Comparison of ENCODE assay signal across 14 cellular contexts in genomic region chr10:86664370-86665217, GRCh38. TPM values are rescaled to one million over a fixed set of nuclear protein-coding genes. Genes with fewer than 3 reads are reported as not detected.
DNase-seq lines count a peak whose midpoint lies in the region; ATAC-seq and TF ChIP-seq lines count a peak whose summit lies in the region.
"Had no signal": no experiment of that assay in that cellular context is flagged by ENCODE, and none has a peak within 500 bp of the region (broad histone marks: within the 10 kb centered on the region; RNA-seq: fewer than 3 reads in every experiment).

No MANE protein-coding gene starts in this region.

- H3K4me2 ChIP-seq in SK-N-SH: no peak overlapping the region

- 82% methylated on average over 9 of the region's 13 CpGs for WGBS in SK-N-SH (ENCODE audit: low lambda C conversion rate)
- 44% methylated on average over 8 of the region's 13 CpGs for WGBS in esophagus muscularis mucosa
- WGBS in transverse colon (ENCODE audit: low coverage in 1 of 2), 2 donors: 72 to 76% methylated on average over 4 to 13 of the region's 13 CpGs

- CTCF ChIA-PET in SK-N-SH (lab: Yijun Ruan, JAX): interaction anchor here (0.8 to 2.8 kb wide), 8 partner anchors 8 to 22 kb away, joined by 3 to 11 read pairs (median 4); no protein-coding TSS in a partner anchor

- H3K9me3 ChIP-seq in SK-N-SH (no peaks in the 10 kb centered on the region), esophagus muscularis mucosa (no peaks in the 10 kb centered on the region), transverse colon (no peaks in the 10 kb centered on the region)

- in situ Hi-C loops in transverse colon (cut with MboI; ENCODE audit: low pct_ligation_motif_present in 1 of 4, low pct_unique_long_range_greater_than_20kb in 1 of 4, low sequenced_read_pairs in 3 of 4): no loop called here

- intact Hi-C loops in esophagus muscularis mucosa (cut with DNase I): no loop called here
- intact Hi-C loops in transverse colon (cut with DNase I; ENCODE audit: low total_unique reads): no loop called here

- TF ChIP-seq RAD21 in SK-N-SH (IDR thresholded peaks at IDR 0.05; ENCODE audit: low read length): no peak

- no peaks in the 10 kb centered on the region for H3K79me2 ChIP-seq in SK-N-SH (ENCODE audit: insufficient read depth)
- H3K79me2 ChIP-seq: parathyroid adenoma had no signal

- H3K9ac ChIP-seq in SK-N-SH: no peak overlapping the region
- H3K9ac ChIP-seq: parathyroid adenoma had no signal

- H3K27ac ChIP-seq in SK-N-SH (ENCODE audit: low read depth in 2 of 2, low read length in 1 of 2): no peak overlapping the region
- peak overlapping the region; percentile 86 to 94 (median 92) for H3K27ac ChIP-seq in esophagus muscularis mucosa (replicated peaks in 1 of 4)
- H3K27ac ChIP-seq in transverse colon: peak overlapping the region in 1 of 4 donors; percentile 1
- H3K27ac ChIP-seq: HL-60, parathyroid adenoma, RWPE1 had no signal

- TF ChIP-seq EP300 in SK-N-SH (IDR thresholded peaks at IDR 0.05; ENCODE audit: borderline replicate concordance in 1 of 2, low read depth in 1 of 2, low read length in 1 of 2) (no peak), esophagus muscularis mucosa (IDR thresholded peaks at IDR 0.05) (no peak), transverse colon (IDR thresholded peaks at IDR 0.05; ENCODE audit: low read depth) (peak; percentile 15)

- H4K20me1 ChIP-seq in SK-N-SH (ENCODE audit: insufficient read depth): no peaks in the 10 kb centered on the region

- TF ChIP-seq CTCF in SK-N-SH (IDR thresholded peaks at IDR 0.05) (no peak), esophagus muscularis mucosa (IDR thresholded peaks at IDR 0.05) (no peak), transverse colon (IDR thresholded peaks at IDR 0.05) (no peak)

- no peaks in the 10 kb centered on the region for H3K36me3 ChIP-seq in SK-N-SH (replicated peaks in 1 of 2; ENCODE audit: control insufficient read depth in 1 of 2, insufficient read depth in 2 of 2, low read length in 1 of 2)
- H3K36me3 ChIP-seq in esophagus muscularis mucosa: peaks cover 0 to 11% (median 0%) of the 10 kb centered on the region in 4 donors
- H3K36me3 ChIP-seq in transverse colon: no peaks in the 10 kb centered on the region

- no peak for ATAC-seq in SK-N-SH treated with all-trans-retinoic acid at 6 μM for 48 hours
- ATAC-seq in HG03095 (IDR thresholded peaks at IDR 0.05; ENCODE audit: unreplicated experiment): no peak

- H3K27me3 ChIP-seq in SK-N-SH (ENCODE audit: insufficient read depth) (no peaks in the 10 kb centered on the region), esophagus muscularis mucosa (no peaks in the 10 kb centered on the region), transverse colon (no peaks in the 10 kb centered on the region)

- POLR2A ChIA-PET in SK-N-SH (lab: Yijun Ruan, JAX): no interaction called here

- H2AFZ ChIP-seq in SK-N-SH (ENCODE audit: low read depth): no peak overlapping the region
- H2AFZ ChIP-seq: parathyroid adenoma had no signal

- DNase-seq in SK-N-SH (peak; percentile 55), esophagus muscularis mucosa (ENCODE audit: extremely low spot score) (no peak), myocyte (ENCODE audit: low read depth) (peak; percentile 68), transverse colon (no peak), NCI-H1417 (lab: John Stamatoyannopoulos, UW) (no peak)
- no peak for DNase-seq in stimulated activated CD4-positive, alpha-beta T cell treated with anti-CD3 and anti-CD28 coated beads, Interleukin-2, amount 100 ng/mL, for 24 hours
- DNase-seq: activated B cell treated with CpG ODN at 0.5 μM for 24 hours; NCI-H187; stimulated activated CD4-positive, alpha-beta T cell treated with anti-CD3 and anti-CD28 coated beads, Interleukin-15, amount 100 ng/mL, for 24 hours had no signal

- H3K9me2 ChIP-seq in SK-N-SH: no peaks in the 10 kb centered on the region

- H3K4me3 ChIP-seq in SK-N-SH (ENCODE audit: low read depth in 2 of 2, low read length in 1 of 2) (no peak overlapping the region), esophagus muscularis mucosa (no peak overlapping the region), transverse colon (no peak overlapping the region)

- no peaks in the 10 kb centered on the region for H3F3A ChIP-seq in SK-N-SH (replicated peaks; ENCODE audit: insufficient read depth)

- peaks cover 13 to 58% of the 10 kb centered on the region in 2 experiments; a peak in 3 of 4 replicates for H3K4me1 ChIP-seq in SK-N-SH (ENCODE audit: control insufficient read depth in 1 of 2, insufficient read depth in 2 of 2, low read depth in 1 of 2, low read length in 1 of 2)
- H3K4me1 ChIP-seq in esophagus muscularis mucosa: peaks cover 64 to 69% (median 66%) of the 10 kb centered on the region in 4 donors
- H3K4me1 ChIP-seq in transverse colon: peaks cover 0 to 6% (median 0%) of the 10 kb centered on the region in 4 donors

- TF ChIP-seq POLR2A in esophagus muscularis mucosa (IDR thresholded peaks at IDR 0.05; ENCODE audit: low read depth) (no peak), transverse colon (IDR thresholded peaks at IDR 0.05) (no peak)

TF ChIP-seq in SK-N-SH, 30 proteins besides CTCF, POLR2A, EP300 and RAD21 (continues in another document):
- TF ChIP-seq MXI1 (IDR thresholded peaks at IDR 0.05; ENCODE audit: low read depth, low read length) (no peak), YY1 (IDR thresholded peaks at IDR 0.05; ENCODE audit: low read depth) (no peak), NRF1 (IDR thresholded peaks at IDR 0.05; ENCODE audit: low read depth, low read length) (no peak), REST (IDR thresholded peaks at IDR 0.05; ENCODE audit: low read depth, low read length) (no peak)

TF ChIP-seq in SK-N-SH treated with all-trans-retinoic acid at 6 μM for 48 hours, 23 proteins besides CTCF, POLR2A, EP300 and RAD21:
- TF ChIP-seq SNAI2 (CRISPR knock-in tag; IDR thresholded peaks at IDR 0.05): no peak
- TF ChIP-seq POU6F1 (CRISPR knock-in tag; IDR thresholded peaks at IDR 0.05; ENCODE audit: borderline replicate concordance, low read depth): no peak
- TF ChIP-seq ZFP3 (CRISPR knock-in tag; IDR thresholded peaks at IDR 0.05): no peak
- TF ChIP-seq PPARA (CRISPR knock-in tag; IDR thresholded peaks at IDR 0.05; ENCODE audit: borderline replicate concordance): no peak

RNA-seq across cellular contexts. Expression of gene LDB3, which starts 3.7 kb away (rescaled TPM):
- 0.48 and 0.73 TPM in 2 replicates for polyA plus RNA-seq in SK-N-SH (2012; rRNA removed)
- 0.26 and 0.38 TPM in 2 replicates for polyA plus RNA-seq in SK-N-SH (2012; cell fraction: cytosol; rRNA removed)
- polyA plus RNA-seq in SK-N-SH (2012; cell fraction: nucleus; rRNA removed): 1.3 and 1.7 TPM in 2 replicates
- total RNA-seq in esophagus muscularis mucosa: 10 to 100 TPM; 12.6 to 42.3 (median 21.6) TPM
- 107 and 137 TPM in 2 replicates for total RNA-seq in myocyte
- 62.2 TPM for polyA plus RNA-seq in myocyte (2012)
- 10 to 100 TPM in 1 of 4 donors, 1 to 10 TPM in 3; 2.2 to 32.5 (median 2.9) TPM for total RNA-seq in transverse colon
- total RNA-seq: activated B cell treated with CpG ODN at 0.5 μM for 24 hours had no signal

RNA-seq across cellular contexts. Expression of gene OPN4, which starts 10.2 kb away (rescaled TPM):
- polyA plus RNA-seq in SK-N-SH (2012; rRNA removed): 0.03 TPM in 1 of 2 replicates, not detected in the other
- not detected in 2 replicates for polyA plus RNA-seq in SK-N-SH (2012; cell fraction: cytosol; rRNA removed)
- polyA plus RNA-seq in SK-N-SH (2012; cell fraction: nucleus; rRNA removed): not detected in 2 replicates
- total RNA-seq in esophagus muscularis mucosa (under 1 TPM in 1 of 4 donors, not detected in 3; 0.32 TPM), myocyte (not detected in 2 replicates), transverse colon (1 to 10 TPM in 1 of 4 donors, not detected in 3; 1.5 TPM)
- polyA plus RNA-seq in myocyte (2012): not detected
- total RNA-seq: activated B cell treated with CpG ODN at 0.5 μM for 24 hours had no signal

Comparison
In these comparisons a context has a peak if more than half of its experiments do, and no peak if none do; other contexts are left out.
1. DNase-seq: peak in SK-N-SH (single experiment) and myocyte (single experiment); none in esophagus muscularis mucosa (single experiment), transverse colon (single experiment), NCI-H1417 (0 of 3) and stimulated activated CD4-positive, alpha-beta T cell treated with anti-CD3 and anti-CD28 coated beads, Interleukin-2, amount 100 ng/mL, for 24 hours (0 of 2).
2. H3K27ac ChIP-seq: peak in esophagus muscularis mucosa (4 of 4); none in SK-N-SH (0 of 2).